In genomic region chr11:88353835-88354496, GRCh38 we compare ENCODE assay signal across 10 cellular contexts. TPM values are rescaled to one million over a fixed set of nuclear protein-coding genes. Genes with fewer than 3 reads are reported as not detected.
DNase-seq lines count a peak whose midpoint lies in the region; ATAC-seq, FAIRE-seq and TF ChIP-seq lines count a peak whose summit lies in the region.
"Had no signal": no experiment of that assay in that cellular context is flagged by ENCODE, and none has a peak within 500 bp of the region (broad histone marks: within the 10 kb centered on the region; RNA-seq: fewer than 3 reads in every experiment).

No MANE protein-coding gene starts in this region.

- H3K36me3 ChIP-seq in GM12878 (ENCODE audit: control insufficient read depth in 2 of 2, insufficient read depth in 2 of 2, low read length in 1 of 2) (no peaks in the 10 kb centered on the region; a peak in 1 of 4 replicates), Caco-2 (ENCODE audit: control insufficient read depth, insufficient read depth, low read length) (no peaks in the 10 kb centered on the region)

- no peak overlapping the region for H3K4me3 Mint-ChIP-seq in Caco-2 (ENCODE audit: unreplicated experiment)

- DNase-seq in GM12878 (ENCODE audit: low read depth, low spot score) (no peak), Right ventricle myocardium superior (no peak), NCI-H446 treated with DMSO at 0.1 percent for 48 hours (lab: John Stamatoyannopoulos, UW) (no peak), frontal cortex (ENCODE audit: low spot score in 2 of 2) (no peak), Caco-2 (no peak)
- DNase-seq: mammary epithelial cell had no signal

- POLR2A ChIA-PET in GM12878 (lab: Charles Lee) (interaction anchor here (1.4 to 9.6 kb wide), 5 partner anchors 11 to 52 kb away, joined by 3 to 116 read pairs (median 28); partner anchors contain the start of gene CTSC), Caco-2 (lab: Charles Lee) (no interaction called here)

- TF ChIP-seq POLR2A in GM12878 (IDR thresholded peaks at IDR 0.05; ENCODE audit: low read depth, low read length) = no peak

- peak overlapping the region; percentile 61 for H3K4me2 ChIP-seq in GM12878 (ENCODE audit: control insufficient read depth, insufficient read depth)

- no peaks in the 10 kb centered on the region for H4K20me1 ChIP-seq in GM12878 (ENCODE audit: control insufficient read depth, insufficient read depth)

- H3K27me3 ChIP-seq in GM12878 (replicated peaks in 1 of 2; ENCODE audit: control insufficient read depth in 2 of 2, insufficient read depth in 2 of 2, low read length in 1 of 2) (no peaks in the 10 kb centered on the region), Caco-2 (replicated peaks; ENCODE audit: control insufficient read depth, insufficient read depth, low read length) (no peaks in the 10 kb centered on the region)

- H3K27me3 Mint-ChIP-seq in Caco-2 (ENCODE audit: insufficient read depth, unreplicated experiment) = no peaks in the 10 kb centered on the region
- H3K27me3 Mint-ChIP-seq: IgD-negative memory B cell had no signal

- FAIRE-seq in GM12878 (lab: Jason Lieb, UNC) (no peak), frontal cortex (lab: Jason Lieb, UNC) (no peak)

- H3K36me3 Mint-ChIP-seq in Caco-2 (ENCODE audit: insufficient read depth, unreplicated experiment) = no peaks in the 10 kb centered on the region
- H3K36me3 Mint-ChIP-seq: IgD-negative memory B cell had no signal

- H3K4me1 Mint-ChIP-seq in Caco-2 (ENCODE audit: low read depth, unreplicated experiment) = peaks cover 6% of the 10 kb centered on the region

- RAD21 ChIA-PET in GM12878 (lab: Charles Lee; ENCODE audit: unreplicated experiment) = interaction anchor here (1.1 to 11.0 kb wide), 10 partner anchors 9 to 250 kb away, joined by 3 to 299 read pairs (median 8); partner anchors contain the start of gene CTSC

- SMC1A ChIA-PET in GM12878 (lab: Charles Lee; ENCODE audit: uncharacterized antibody, unreplicated experiment) = interaction anchor here (0.5 to 11.2 kb wide), 17 partner anchors 9 to 252 kb away, joined by 3 to 171 read pairs (median 8); partner anchors contain the start of gene CTSC

- no peak for TF ChIP-seq CTCF in GM12878 (IDR thresholded peaks at IDR 0.05 in 2 of 3, conservative IDR thresholded peaks at IDR 0.05 in 1 of 3; ENCODE audit: control insufficient read depth in 2 of 3, extremely low read depth in 1 of 3, insufficient read depth in 1 of 3, low read depth in 3 of 3, low read length in 3 of 3)
- TF ChIP-seq CTCF in Caco-2 (IDR thresholded peaks at IDR 0.05; ENCODE audit: insufficient read depth in 1 of 2, low read depth in 1 of 2, low read length in 1 of 2, severe bottlenecking in 1 of 2, unreplicated experiment in 1 of 2) = no peak

- peak overlapping the region; percentile 31 for H3K4me3 ChIP-seq in GM08714 (ENCODE audit: low read length)
- peak overlapping the region; percentile 17; the same call in 1 of the 2 replicates for H3K4me3 ChIP-seq in GM12878
- H3K4me3 ChIP-seq in Caco-2 (ENCODE audit: low read depth, low read length) = no peak overlapping the region

- CTCF ChIA-PET in GM12878 (lab: Yijun Ruan, JAX) (interaction anchor here (1.0 to 6.5 kb wide), 13 partner anchors 8 to 190 kb away, joined by 3 to 42 read pairs (median 4); partner anchors contain the start of gene CTSC), Caco-2 (lab: Charles Lee) (no interaction called here)

- H3K9ac ChIP-seq in GM12878 (ENCODE audit: control insufficient read depth, insufficient read depth, low read length) = peak overlapping the region; percentile 45

- ATAC-seq in GM21360 (IDR thresholded peaks at IDR 0.05; ENCODE audit: unreplicated experiment) = peak; percentile 30
- peak; percentile 35 for ATAC-seq in HG03378 (IDR thresholded peaks at IDR 0.05; ENCODE audit: unreplicated experiment)
- ATAC-seq in GM12878 = peak; percentile 70
- ATAC-seq in Right ventricle myocardium superior (ENCODE audit: poor library complexity) = no peak

- BruUV-seq in GM12878 (replicated peaks; lab: Mats Ljungman, UMichigan) = no TSS peak
- BruUV-seq in Caco-2 (replicated peaks; lab: Mats Ljungman, UMichigan) = no TSS peak

- no peaks in the 10 kb centered on the region for H3K9me3 ChIP-seq in GM12878 (replicated peaks; ENCODE audit: control insufficient read depth, insufficient read depth, low read length)
- no peaks in the 10 kb centered on the region for H3K9me3 ChIP-seq in Caco-2

- no peaks in the 10 kb centered on the region for H3K9me3 Mint-ChIP-seq in Caco-2 (ENCODE audit: unreplicated experiment)
- H3K9me3 Mint-ChIP-seq: IgD-negative memory B cell had no signal

- H3K4me1 ChIP-seq in GM12878 (ENCODE audit: control insufficient read depth, insufficient read depth, low read length) (peaks cover 42% of the 10 kb centered on the region), Caco-2 (0 out of 2 replicates have a peak, but pooled peaks cover 7% of the 10 kb centered on the region)

- TF ChIP-seq EP300 in GM12878 (IDR thresholded peaks at IDR 0.05; ENCODE audit: borderline replicate concordance in 1 of 2, control insufficient read depth in 1 of 2, low read depth in 2 of 2, low read length in 2 of 2) = peak; percentile 73 to 94

- intact Hi-C loops in GM12878 (cut with micrococcal nuclease; ENCODE audit: unreplicated experiment) = loop anchor here (1.0 kb wide), 1 partner anchor 17 kb away; the partner anchor contains the start of gene CTSC
- intact Hi-C loops in Right ventricle myocardium superior (cut with DNase I) = no loop called here
- intact Hi-C loops in Caco-2 (cut with micrococcal nuclease; ENCODE audit: unreplicated experiment) = no loop called here

- no peak for TF ChIP-seq RAD21 in GM12878 (IDR thresholded peaks at IDR 0.05; ENCODE audit: insufficient read depth, low read depth, low read length)

- peaks cover 13% of the 10 kb centered on the region for H3K79me2 ChIP-seq in GM12878 (ENCODE audit: control insufficient read depth, insufficient read depth, low read length)

- peak overlapping the region; percentile 51; the same call in 1 of the 2 replicates for H2AFZ ChIP-seq in GM12878 (ENCODE audit: control insufficient read depth, low read depth, low read length)

- in situ Hi-C loops in GM12878 (cut with MboI) = no loop called here

- H3K27ac ChIP-seq in GM12878 (ENCODE audit: control insufficient read depth, insufficient read depth) = peak overlapping the region; percentile 83

- no peak overlapping the region for H3K27ac Mint-ChIP-seq in Caco-2 (ENCODE audit: unreplicated experiment)

- 22% methylated on average over 4 of the region's 4 CpGs for WGBS in GM12878 (ENCODE audit: insufficient coverage, insufficient replicate concordance, low lambda C conversion rate, missing lambda C conversion rate)

TF ChIP-seq in GM12878, 131 proteins besides CTCF, POLR2A, EP300 and RAD21 (continues in another document):
- TF ChIP-seq SP1 (IDR thresholded peaks at IDR 0.05; ENCODE audit: low read depth, low read length) (no peak), ZNF207 (IDR thresholded peaks at IDR 0.05; ENCODE audit: borderline replicate concordance) (no peak), E2F4 (IDR thresholded peaks at IDR 0.05; ENCODE audit: low read depth, low read length) (no peak), MYB (IDR thresholded peaks at IDR 0.05; ENCODE audit: borderline replicate concordance, low read depth, low read length) (no peak), NKRF (conservative IDR thresholded peaks at IDR 0.05) (no peak; the same call in 1 of the 2 replicates)

RNA-seq across cellular contexts. Expression of gene CTSC, which starts 16.4 kb away (rescaled TPM):
- 650 and 670 TPM in 2 replicates for total RNA-seq in GM12878 (2013; cell fraction: nucleolus; rRNA removed)
- total RNA-seq in GM12878 (2014; rRNA removed) = 333 and 334 TPM in 2 replicates
- 342 and 372 TPM in 2 replicates for total RNA-seq in GM12878 (2014; rRNA removed; fragmentation: Illumina TruSeq; extraction: Trizol)
- 359 and 381 TPM in 2 replicates for total RNA-seq in GM12878 (2021)
- polyA plus RNA-seq in GM12878 (2011; ENCODE audit: low read depth) = 352 TPM
- polyA plus RNA-seq in GM12878 (2011; rRNA removed) = 478 and 566 TPM in 2 replicates
- 325 and 335 TPM in 2 replicates for polyA plus RNA-seq in GM12878 (2011; cell fraction: cytosol; rRNA removed)
- 201 and 223 TPM in 2 replicates for polyA plus RNA-seq in GM12878 (2011; cell fraction: nucleus; rRNA removed)
- 359 and 451 TPM in 2 replicates for polyA plus RNA-seq in GM12878 (2012)
- polyA plus RNA-seq in GM12878 (2014; fragmentation: Illumina TruSeq; extraction: Trizol) = 327 and 404 TPM in 2 replicates
- polyA plus RNA-seq in GM12878 (2014; fragmentation: Nextera tagmentation; extraction: Ambion mirVana) = 1,000 to 10,000 TPM in 1 of 2 experiments, 100 to 1,000 TPM in 1; 709 to 1,123 TPM
- polyA plus RNA-seq in GM12878 (2014; rRNA removed) = 277 and 289 TPM in 2 replicates
- polyA plus RNA-seq in GM12878 (2016; fragmentation: Nextera tagmentation; extraction: Ambion mirVana) = 100 to 1,000 TPM; 814 to 865 TPM
- polyA minus RNA-seq in GM12878 (2011; rRNA and poly(A)+ RNA removed) = 215 and 312 TPM in 2 replicates
- polyA minus RNA-seq in GM12878 (2011; cell fraction: cytosol; rRNA and poly(A)+ RNA removed) = 262 and 269 TPM in 2 replicates
- 301 and 500 TPM in 2 replicates for polyA minus RNA-seq in GM12878 (2011; cell fraction: nucleus; rRNA and poly(A)+ RNA removed)
- 21.9 TPM for total RNA-seq in Right ventricle myocardium superior
- total RNA-seq in frontal cortex = 11.0 TPM
- total RNA-seq in Caco-2 (2022) = 250 and 308 TPM in 2 replicates

Comparison
In these comparisons a context has a peak if more than half of its experiments do, and no peak if none do; other contexts are left out.
1. RNA of gene CTSC, which starts 16.4 kb away (total RNA-seq): 333 to 670 TPM in GM12878 and 250 to 308 TPM in Caco-2; 21.9 TPM in Right ventricle myocardium superior (single experiment) and 11.0 TPM in frontal cortex (single experiment); every median in the first group is over 10 times any median in the second.